In genomic region chr19:54114340-54114826, GRCh38 we compare ENCODE assay signal across 8 cellular contexts.
DNase-seq lines count a peak whose midpoint lies in the region; ATAC-seq and TF ChIP-seq lines count a peak whose summit lies in the region.

No MANE protein-coding gene starts in this region.

- CTCF ChIA-PET in HEK293T (lab: Yijun Ruan, JAX) = interaction anchor here (1.1 kb wide), 1 partner anchor 19 kb away, joined by 3 read pairs; no protein-coding TSS in a partner anchor

- ATAC-seq in GM21576 (IDR thresholded peaks at IDR 0.05; ENCODE audit: unreplicated experiment) = no peak

- H3K4me3 ChIP-seq in HFF-Myc (replicated peaks; ENCODE audit: low read depth, low read length) (peak overlapping the region; percentile 82), cardiac fibroblast (replicated peaks in 1 of 2; ENCODE audit: low read depth in 2 of 2, low read length in 2 of 2) (peak overlapping the region; percentile 80 to 86)

- DNase-seq in CD1c-positive myeloid dendritic cell (ENCODE audit: extremely low spot score) = peak; percentile 74
- no peak for DNase-seq in HFF-Myc (ENCODE audit: extremely low read depth, low read depth)
- DNase-seq in T-helper 22 cell (ENCODE audit: low read depth) = peak; percentile 41
- DNase-seq in cardiac fibroblast (ENCODE audit: low read depth in 2 of 2) = peak; percentile 35 to 51
- peak; percentile 52 for DNase-seq in kidney tubule cell (ENCODE audit: low spot score)
- peak; percentile 34 for DNase-seq in stimulated activated CD4-positive, alpha-beta T cell treated with anti-CD3 and anti-CD28 coated beads, Interleukin-4, amount 100 ng/mL, for 1 hour
- DNase-seq in HEK293T (ENCODE audit: extremely low spot score) = no peak

- POLR2A ChIA-PET in HEK293T (lab: Yijun Ruan, JAX) = interaction anchor here (0.8 to 5.9 kb wide), 7 partner anchors 12 to 75 kb away, joined by 3 to 28 read pairs (median 4); partner anchors contain the start of genes CNOT3, LENG1, MBOAT7 and NDUFA3

- no peak for TF ChIP-seq CTCF in HFF-Myc (IDR thresholded peaks at IDR 0.05; ENCODE audit: low read depth, low read length, missing control alignments)
- no peak for TF ChIP-seq CTCF in cardiac fibroblast (IDR thresholded peaks at IDR 0.05; ENCODE audit: low read depth, low read length)

TF ChIP-seq in HEK293T, 16 proteins besides CTCF, POLR2A, EP300 and RAD21:
- no peak for TF ChIP-seq ARNT (IDR thresholded peaks at IDR 0.05)
- no peak for TF ChIP-seq BHLHE40 (IDR thresholded peaks at IDR 0.05; ENCODE audit: borderline replicate concordance)
- no peak for TF ChIP-seq FOXM1 (IDR thresholded peaks at IDR 0.05; ENCODE audit: borderline replicate concordance)
- TF ChIP-seq SP1 (IDR thresholded peaks at IDR 0.05) = no peak
- no peak for TF ChIP-seq FOXA1 (IDR thresholded peaks at IDR 0.05)
- no peak for TF ChIP-seq FOXK2 (IDR thresholded peaks at IDR 0.05)
- no peak for TF ChIP-seq LEF1 (IDR thresholded peaks at IDR 0.05; ENCODE audit: borderline replicate concordance)
- TF ChIP-seq ZNF384 (IDR thresholded peaks at IDR 0.05) = no peak
- TF ChIP-seq L3MBTL2 (conservative IDR thresholded peaks at IDR 0.05) = no peak
- no peak for TF ChIP-seq CTBP1 (IDR thresholded peaks at IDR 0.05; ENCODE audit: borderline replicate concordance)

Comparison
In these comparisons a context has a peak if more than half of its experiments do, and no peak if none do; other contexts are left out.
1. DNase-seq: peak in CD1c-positive myeloid dendritic cell (single experiment), T-helper 22 cell (single experiment), cardiac fibroblast (2 of 2), kidney tubule cell (single experiment) and stimulated activated CD4-positive, alpha-beta T cell treated with anti-CD3 and anti-CD28 coated beads, Interleukin-4, amount 100 ng/mL, for 1 hour (single experiment); none in HFF-Myc (single experiment) and HEK293T (single experiment).